ENCODE assay signal across 15 cellular contexts in genomic region chr17:67982034-67982640, GRCh38. TPM values are rescaled to one million over a fixed set of nuclear protein-coding genes. Genes with fewer than 3 reads are reported as not detected.
A peak's percentile ranks its signal among the peaks of the same experiment; 100 is the strongest.
DNase-seq lines count a peak whose midpoint lies in the region; ATAC-seq and TF ChIP-seq lines count a peak whose summit lies in the region.
"Had no signal": no experiment of that assay in that cellular context is flagged by ENCODE, and none has a peak within 500 bp of the region (broad histone marks: within the 10 kb centered on the region; RNA-seq: fewer than 3 reads in every experiment).

No MANE protein-coding gene starts in this region.

- ATAC-seq in GM18505 (IDR thresholded peaks at IDR 0.05; ENCODE audit: unreplicated experiment) (no peak), WTC11 (no peak)
- ATAC-seq: PC-3 had no signal

- peaks cover 0 to 12% of the 10 kb centered on the region in 2 experiments; a peak in 2 of 3 replicates for H3K36me3 ChIP-seq in HEK293 (ENCODE audit: control insufficient read depth in 2 of 2, insufficient read depth in 1 of 2, low read length in 2 of 2)

- H3K27me3 Mint-ChIP-seq in WTC11 (ENCODE audit: low read depth): no peaks in the 10 kb centered on the region

- H3K9me3 ChIP-seq in HEK293 (ENCODE audit: control insufficient read depth, insufficient read depth, low read depth, low read length): no peaks in the 10 kb centered on the region
- H3K9me3 ChIP-seq: SJSA1 had no signal

- CTCF ChIA-PET in HEK293 (lab: Yijun Ruan, JAX) (interaction anchor here (0.6 to 0.7 kb wide), 2 partner anchors 38 to 40 kb away, joined by 3 read pairs; no protein-coding TSS in a partner anchor), WTC11 (lab: Charles Lee) (no interaction called here)

- H3K4me1 ChIP-seq in HEK293 (ENCODE audit: control insufficient read depth, insufficient read depth, low read length): no peaks in the 10 kb centered on the region

- H3K27ac Mint-ChIP-seq in WTC11: no peak overlapping the region

- DNase-seq in substantia nigra (lab: John Stamatoyannopoulos, UW): peak in 1 of 49 donors; percentile 6
- no peak for DNase-seq in NCI-H2171 treated with DMSO at 0.1 percent for 48 hours (lab: John Stamatoyannopoulos, UW)
- no peak for DNase-seq in WTC11 (ENCODE audit: low spot score)
- DNase-seq in cerebellum (ENCODE audit: low spot score): no peak
- DNase-seq: H7, NCI-H1417, NCI-H187 treated with DMSO at 0.1 percent for 48 hours, NCI-H345, NCI-H524 treated with DMSO at 0.1 percent for 48 hours, PC-3 had no signal

- no peaks in the 10 kb centered on the region; the same call in none of the 2 replicates for H3K4me1 Mint-ChIP-seq in WTC11

- H3K4me3 ChIP-seq in HEK293 (ENCODE audit: low read depth, low read length): no peak overlapping the region
- H3K4me3 ChIP-seq: SJSA1 had no signal

- no peak overlapping the region for H3K4me3 Mint-ChIP-seq in WTC11

- 0 out of 2 replicates have a peak, but pooled peaks cover 6% of the 10 kb centered on the region for H3K36me3 Mint-ChIP-seq in WTC11

- POLR2A ChIA-PET in HEK293 (lab: Yijun Ruan, JAX): no interaction called here
- POLR2A ChIA-PET in WTC11 (lab: Charles Lee): no interaction called here

- no peaks in the 10 kb centered on the region for H3K9me3 Mint-ChIP-seq in WTC11

- no peak for TF ChIP-seq POLR2A in GM18505 (IDR thresholded peaks at IDR 0.05; ENCODE audit: borderline replicate concordance, extremely low read depth, insufficient read depth, insufficient read length)

- H3K27me3 ChIP-seq in layer of hippocampus (ENCODE audit: control insufficient read depth, insufficient read depth, low read length): no peaks in the 10 kb centered on the region
- H3K27me3 ChIP-seq: SJSA1 had no signal

- no peak for TF ChIP-seq CTCF in HEK293 (tag by site-specific recombination; IDR thresholded peaks at IDR 0.05)
- TF ChIP-seq CTCF in WTC11 (IDR thresholded peaks at IDR 0.05): no peak

- H3K27ac ChIP-seq in HEK293 (ENCODE audit: extremely low read depth, low read depth, low read length) (no peak overlapping the region), cingulate gyrus (ENCODE audit: low read depth, low read length) (peak overlapping the region; percentile 54), layer of hippocampus (ENCODE audit: low read depth, low read length) (peak overlapping the region; percentile 68), substantia nigra (ENCODE audit: low read depth, low read length, poor library complexity, severe bottlenecking) (peak overlapping the region; percentile 69)
- H3K27ac ChIP-seq: SJSA1 had no signal

TF ChIP-seq in HEK293, 187 proteins besides CTCF, POLR2A, EP300 and RAD21:
- TF ChIP-seq PRDM6 (tag by site-specific recombination; IDR thresholded peaks at IDR 0.05) (peak; percentile 78), ZNF223 (tag by site-specific recombination; IDR thresholded peaks at IDR 0.05) (no peak)

TF ChIP-seq in WTC11, 78 proteins besides CTCF, POLR2A, EP300 and RAD21:
- TF ChIP-seq MLX (CRISPR knock-in tag; IDR thresholded peaks at IDR 0.05) (no peak), NFATC4 (CRISPR knock-in tag; IDR thresholded peaks at IDR 0.05) (no peak), IRF2 (CRISPR knock-in tag; IDR thresholded peaks at IDR 0.05; ENCODE audit: borderline replicate concordance, low read depth) (no peak), ZNF281 (CRISPR knock-in tag; IDR thresholded peaks at IDR 0.05) (no peak), CDX4 (CRISPR knock-in tag; IDR thresholded peaks at IDR 0.05; ENCODE audit: borderline replicate concordance) (no peak), USF1 (CRISPR knock-in tag; IDR thresholded peaks at IDR 0.05) (no peak), IRF1 (CRISPR knock-in tag; IDR thresholded peaks at IDR 0.05) (no peak), RELA (CRISPR knock-in tag; IDR thresholded peaks at IDR 0.05; ENCODE audit: borderline replicate concordance) (no peak), ZNF263 (CRISPR knock-in tag; IDR thresholded peaks at IDR 0.05; ENCODE audit: low read depth) (no peak), PREB (CRISPR knock-in tag; IDR thresholded peaks at IDR 0.05; ENCODE audit: borderline replicate concordance) (no peak), GTF2I (CRISPR knock-in tag; conservative IDR thresholded peaks at IDR 0.05) (no peak)

RNA-seq across cellular contexts. Expression of gene C17orf58, which starts 14.1 kb away (rescaled TPM):
- 27.4 to 29.5 TPM (median 28.2 TPM) in 3 replicates for total RNA-seq in WTC11 (2021)
- total RNA-seq in cerebellum: 17.0 TPM

RNA-seq across cellular contexts. Expression of gene KPNA2, which starts 53.4 kb away (rescaled TPM):
- total RNA-seq in WTC11 (2021): 426 to 466 TPM (median 431 TPM) in 3 replicates
- total RNA-seq in cerebellum: 39.7 TPM

Comparison
In these comparisons a context has a peak if more than half of its experiments do, and no peak if none do; other contexts are left out.
1. RNA of gene KPNA2, which starts 53.4 kb away (total RNA-seq): 426 to 466 TPM in WTC11; 39.7 TPM in cerebellum (single experiment); every median in the first group is over 10 times any median in the second.